In the genomic region with DNA sequence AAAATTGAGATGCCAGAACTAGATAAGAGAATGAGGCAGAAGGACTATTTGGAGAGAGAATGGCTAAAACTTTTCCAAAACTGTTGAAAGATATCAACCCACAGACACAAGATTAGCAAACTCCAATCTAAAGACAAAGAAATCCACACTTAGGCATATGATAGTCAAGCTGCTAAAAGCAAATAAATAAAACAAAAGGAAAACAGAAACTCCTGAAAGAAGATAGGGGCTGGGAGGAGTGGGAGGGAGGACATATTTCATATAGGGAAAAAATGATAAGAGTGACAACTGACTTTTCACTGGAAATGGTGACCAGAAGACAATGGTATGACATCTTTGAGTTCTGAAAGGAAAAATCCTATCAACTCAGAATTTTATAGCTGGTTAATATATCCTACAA, we compare ENCODE assay signal across 2 cellular contexts.
A peak's percentile ranks its signal among the peaks of the same experiment; 100 is the strongest.
TF ChIP-seq lines count a peak whose summit lies in the region.

No MANE protein-coding gene starts in this region.

TF ChIP-seq in HepG2, 621 proteins besides CTCF, POLR2A, EP300 and RAD21:
- TF ChIP-seq ZNF317 (CRISPR knock-in tag; IDR thresholded peaks at IDR 0.05) (peak; percentile 98), SOX13 (IDR thresholded peaks at IDR 0.05) (no peak), SOX13 (CRISPR knock-in tag; conservative IDR thresholded peaks at IDR 0.05 in 1 of 2, IDR thresholded peaks at IDR 0.05 in 1 of 2) (no peak)

TF ChIP-seq in GM12878, 131 proteins besides CTCF, POLR2A, EP300 and RAD21 (continues in another document):
- TF ChIP-seq MTA3 (IDR thresholded peaks at IDR 0.05; ENCODE audit: borderline replicate concordance, low read length) (no peak), CEBPZ (IDR thresholded peaks at IDR 0.05; ENCODE audit: low read depth, low read length) (no peak), EED (IDR thresholded peaks at IDR 0.05; ENCODE audit: low read depth) (no peak), STAT1 (conservative IDR thresholded peaks at IDR 0.05) (no peak), RUNX3 (IDR thresholded peaks at IDR 0.05; ENCODE audit: low read length) (no peak; the same call in 1 of the 2 replicates), MYB (IDR thresholded peaks at IDR 0.05; ENCODE audit: borderline replicate concordance, low read depth, low read length) (no peak), TBL1XR1 (IDR thresholded peaks at IDR 0.05; ENCODE audit: low read depth, low read length) (no peak), NBN (IDR thresholded peaks at IDR 0.05) (peak; percentile 56; the same call in 1 of the 2 replicates), SMARCA5 (IDR thresholded peaks at IDR 0.05) (no peak), CREM (IDR thresholded peaks at IDR 0.05; ENCODE audit: low read depth) (no peak), PAX8 (IDR thresholded peaks at IDR 0.05) (no peak), DPF2 (IDR thresholded peaks at IDR 0.05) (no peak), CHD1 (IDR thresholded peaks at IDR 0.05; ENCODE audit: low read depth, low read length) (no peak), FOXK2 (IDR thresholded peaks at IDR 0.05) (no peak), PAX5 (IDR thresholded peaks at IDR 0.05; ENCODE audit: borderline replicate concordance, low read depth, low read length) (no peak), TCF12 (IDR thresholded peaks at IDR 0.05; ENCODE audit: low read depth, low read length) (no peak), STAT3 (IDR thresholded peaks at IDR 0.05; ENCODE audit: low read depth, low read length) (no peak), SMC3 (IDR thresholded peaks at IDR 0.05; ENCODE audit: borderline replicate concordance, low read length) (peak; percentile 2; the same call in 1 of the 2 replicates), CBX5 (IDR thresholded peaks at IDR 0.05; ENCODE audit: low read depth) (peak; percentile 100), MLLT1 (IDR thresholded peaks at IDR 0.05) (0 out of 2 replicates have a peak, but pooled peaks have one; percentile 26), EGR1 (IDR thresholded peaks at IDR 0.05; ENCODE audit: borderline replicate concordance in 1 of 2, low read depth in 2 of 2, low read length in 2 of 2) (no peak), MXI1 (IDR thresholded peaks at IDR 0.05; ENCODE audit: low read depth, low read length) (no peak), IKZF1 (conservative IDR thresholded peaks at IDR 0.05) (no peak), EZH2 (IDR thresholded peaks at IDR 0.05; ENCODE audit: borderline replicate concordance, control insufficient read depth, low read depth, low read length) (no peak), ATF2 (IDR thresholded peaks at IDR 0.05; ENCODE audit: low read length) (no peak), FOS (IDR thresholded peaks at IDR 0.05; ENCODE audit: borderline replicate concordance, extremely low read depth, insufficient read length) (no peak)
- TF ChIP-seq, protein P1, sequence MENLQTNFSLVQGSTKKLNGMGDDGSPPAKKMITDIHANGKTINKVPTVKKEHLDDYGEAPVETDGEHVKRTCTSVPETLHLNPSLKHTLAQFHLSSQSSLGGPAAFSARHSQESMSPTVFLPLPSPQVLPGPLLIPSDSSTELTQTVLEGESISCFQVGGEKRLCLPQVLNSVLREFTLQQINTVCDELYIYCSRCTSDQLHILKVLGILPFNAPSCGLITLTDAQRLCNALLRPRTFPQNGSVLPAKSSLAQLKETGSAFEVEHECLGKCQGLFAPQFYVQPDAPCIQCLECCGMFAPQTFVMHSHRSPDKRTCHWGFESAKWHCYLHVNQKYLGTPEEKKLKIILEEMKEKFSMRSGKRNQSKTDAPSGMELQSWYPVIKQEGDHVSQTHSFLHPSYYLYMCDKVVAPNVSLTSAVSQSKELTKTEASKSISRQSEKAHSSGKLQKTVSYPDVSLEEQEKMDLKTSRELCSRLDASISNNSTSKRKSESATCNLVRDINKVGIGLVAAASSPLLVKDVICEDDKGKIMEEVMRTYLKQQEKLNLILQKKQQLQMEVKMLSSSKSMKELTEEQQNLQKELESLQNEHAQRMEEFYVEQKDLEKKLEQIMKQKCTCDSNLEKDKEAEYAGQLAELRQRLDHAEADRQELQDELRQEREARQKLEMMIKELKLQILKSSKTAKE (IDR thresholded peaks at IDR 0.05; ENCODE audit: low read depth, poor library complexity, severe bottlenecking): peak; percentile 54
- TF ChIP-seq, protein P2, sequence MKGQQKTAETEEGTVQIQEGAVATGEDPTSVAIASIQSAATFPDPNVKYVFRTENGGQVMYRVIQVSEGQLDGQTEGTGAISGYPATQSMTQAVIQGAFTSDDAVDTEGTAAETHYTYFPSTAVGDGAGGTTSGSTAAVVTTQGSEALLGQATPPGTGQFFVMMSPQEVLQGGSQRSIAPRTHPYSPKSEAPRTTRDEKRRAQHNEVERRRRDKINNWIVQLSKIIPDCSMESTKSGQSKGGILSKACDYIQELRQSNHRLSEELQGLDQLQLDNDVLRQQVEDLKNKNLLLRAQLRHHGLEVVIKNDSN (IDR thresholded peaks at IDR 0.05; ENCODE audit: borderline replicate concordance, extremely low read length, insufficient read depth, low read depth, low read length): no peak
- TF ChIP-seq, protein P3, sequence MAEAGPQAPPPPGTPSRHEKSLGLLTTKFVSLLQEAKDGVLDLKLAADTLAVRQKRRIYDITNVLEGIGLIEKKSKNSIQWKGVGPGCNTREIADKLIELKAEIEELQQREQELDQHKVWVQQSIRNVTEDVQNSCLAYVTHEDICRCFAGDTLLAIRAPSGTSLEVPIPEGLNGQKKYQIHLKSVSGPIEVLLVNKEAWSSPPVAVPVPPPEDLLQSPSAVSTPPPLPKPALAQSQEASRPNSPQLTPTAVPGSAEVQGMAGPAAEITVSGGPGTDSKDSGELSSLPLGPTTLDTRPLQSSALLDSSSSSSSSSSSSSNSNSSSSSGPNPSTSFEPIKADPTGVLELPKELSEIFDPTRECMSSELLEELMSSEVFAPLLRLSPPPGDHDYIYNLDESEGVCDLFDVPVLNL (IDR thresholded peaks at IDR 0.05; ENCODE audit: low read depth, low read length): no peak
- TF ChIP-seq, protein P4, sequence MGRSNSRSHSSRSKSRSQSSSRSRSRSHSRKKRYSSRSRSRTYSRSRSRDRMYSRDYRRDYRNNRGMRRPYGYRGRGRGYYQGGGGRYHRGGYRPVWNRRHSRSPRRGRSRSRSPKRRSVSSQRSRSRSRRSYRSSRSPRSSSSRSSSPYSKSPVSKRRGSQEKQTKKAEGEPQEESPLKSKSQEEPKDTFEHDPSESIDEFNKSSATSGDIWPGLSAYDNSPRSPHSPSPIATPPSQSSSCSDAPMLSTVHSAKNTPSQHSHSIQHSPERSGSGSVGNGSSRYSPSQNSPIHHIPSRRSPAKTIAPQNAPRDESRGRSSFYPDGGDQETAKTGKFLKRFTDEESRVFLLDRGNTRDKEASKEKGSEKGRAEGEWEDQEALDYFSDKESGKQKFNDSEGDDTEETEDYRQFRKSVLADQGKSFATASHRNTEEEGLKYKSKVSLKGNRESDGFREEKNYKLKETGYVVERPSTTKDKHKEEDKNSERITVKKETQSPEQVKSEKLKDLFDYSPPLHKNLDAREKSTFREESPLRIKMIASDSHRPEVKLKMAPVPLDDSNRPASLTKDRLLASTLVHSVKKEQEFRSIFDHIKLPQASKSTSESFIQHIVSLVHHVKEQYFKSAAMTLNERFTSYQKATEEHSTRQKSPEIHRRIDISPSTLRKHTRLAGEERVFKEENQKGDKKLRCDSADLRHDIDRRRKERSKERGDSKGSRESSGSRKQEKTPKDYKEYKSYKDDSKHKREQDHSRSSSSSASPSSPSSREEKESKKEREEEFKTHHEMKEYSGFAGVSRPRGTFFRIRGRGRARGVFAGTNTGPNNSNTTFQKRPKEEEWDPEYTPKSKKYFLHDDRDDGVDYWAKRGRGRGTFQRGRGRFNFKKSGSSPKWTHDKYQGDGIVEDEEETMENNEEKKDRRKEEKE (IDR thresholded peaks at IDR 0.05): no peak
- TF ChIP-seq, protein P5, sequence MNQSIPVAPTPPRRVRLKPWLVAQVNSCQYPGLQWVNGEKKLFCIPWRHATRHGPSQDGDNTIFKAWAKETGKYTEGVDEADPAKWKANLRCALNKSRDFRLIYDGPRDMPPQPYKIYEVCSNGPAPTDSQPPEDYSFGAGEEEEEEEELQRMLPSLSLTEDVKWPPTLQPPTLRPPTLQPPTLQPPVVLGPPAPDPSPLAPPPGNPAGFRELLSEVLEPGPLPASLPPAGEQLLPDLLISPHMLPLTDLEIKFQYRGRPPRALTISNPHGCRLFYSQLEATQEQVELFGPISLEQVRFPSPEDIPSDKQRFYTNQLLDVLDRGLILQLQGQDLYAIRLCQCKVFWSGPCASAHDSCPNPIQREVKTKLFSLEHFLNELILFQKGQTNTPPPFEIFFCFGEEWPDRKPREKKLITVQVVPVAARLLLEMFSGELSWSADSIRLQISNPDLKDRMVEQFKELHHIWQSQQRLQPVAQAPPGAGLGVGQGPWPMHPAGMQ (IDR thresholded peaks at IDR 0.05; ENCODE audit: borderline replicate concordance): no peak
- TF ChIP-seq, protein P6, sequence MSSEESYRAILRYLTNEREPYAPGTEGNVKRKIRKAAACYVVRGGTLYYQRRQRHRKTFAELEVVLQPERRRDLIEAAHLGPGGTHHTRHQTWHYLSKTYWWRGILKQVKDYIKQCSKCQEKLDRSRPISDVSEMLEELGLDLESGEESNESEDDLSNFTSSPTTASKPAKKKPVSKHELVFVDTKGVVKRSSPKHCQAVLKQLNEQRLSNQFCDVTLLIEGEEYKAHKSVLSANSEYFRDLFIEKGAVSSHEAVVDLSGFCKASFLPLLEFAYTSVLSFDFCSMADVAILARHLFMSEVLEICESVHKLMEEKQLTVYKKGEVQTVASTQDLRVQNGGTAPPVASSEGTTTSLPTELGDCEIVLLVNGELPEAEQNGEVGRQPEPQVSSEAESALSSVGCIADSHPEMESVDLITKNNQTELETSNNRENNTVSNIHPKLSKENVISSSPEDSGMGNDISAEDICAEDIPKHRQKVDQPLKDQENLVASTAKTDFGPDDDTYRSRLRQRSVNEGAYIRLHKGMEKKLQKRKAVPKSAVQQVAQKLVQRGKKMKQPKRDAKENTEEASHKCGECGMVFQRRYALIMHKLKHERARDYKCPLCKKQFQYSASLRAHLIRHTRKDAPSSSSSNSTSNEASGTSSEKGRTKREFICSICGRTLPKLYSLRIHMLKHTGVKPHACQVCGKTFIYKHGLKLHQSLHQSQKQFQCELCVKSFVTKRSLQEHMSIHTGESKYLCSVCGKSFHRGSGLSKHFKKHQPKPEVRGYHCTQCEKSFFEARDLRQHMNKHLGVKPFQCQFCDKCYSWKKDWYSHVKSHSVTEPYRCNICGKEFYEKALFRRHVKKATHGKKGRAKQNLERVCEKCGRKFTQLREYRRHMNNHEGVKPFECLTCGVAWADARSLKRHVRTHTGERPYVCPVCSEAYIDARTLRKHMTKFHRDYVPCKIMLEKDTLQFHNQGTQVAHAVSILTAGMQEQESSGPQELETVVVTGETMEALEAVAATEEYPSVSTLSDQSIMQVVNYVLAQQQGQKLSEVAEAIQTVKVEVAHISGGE (CRISPR knock-in tag; IDR thresholded peaks at IDR 0.05): no peak
- TF ChIP-seq, protein P7, sequence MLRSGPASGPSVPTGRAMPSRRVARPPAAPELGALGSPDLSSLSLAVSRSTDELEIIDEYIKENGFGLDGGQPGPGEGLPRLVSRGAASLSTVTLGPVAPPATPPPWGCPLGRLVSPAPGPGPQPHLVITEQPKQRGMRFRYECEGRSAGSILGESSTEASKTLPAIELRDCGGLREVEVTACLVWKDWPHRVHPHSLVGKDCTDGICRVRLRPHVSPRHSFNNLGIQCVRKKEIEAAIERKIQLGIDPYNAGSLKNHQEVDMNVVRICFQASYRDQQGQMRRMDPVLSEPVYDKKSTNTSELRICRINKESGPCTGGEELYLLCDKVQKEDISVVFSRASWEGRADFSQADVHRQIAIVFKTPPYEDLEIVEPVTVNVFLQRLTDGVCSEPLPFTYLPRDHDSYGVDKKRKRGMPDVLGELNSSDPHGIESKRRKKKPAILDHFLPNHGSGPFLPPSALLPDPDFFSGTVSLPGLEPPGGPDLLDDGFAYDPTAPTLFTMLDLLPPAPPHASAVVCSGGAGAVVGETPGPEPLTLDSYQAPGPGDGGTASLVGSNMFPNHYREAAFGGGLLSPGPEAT (IDR thresholded peaks at IDR 0.05; ENCODE audit: low read depth): peak; percentile 74
